Comparison of ENCODE assay signal across 11 cellular contexts in genomic region chr9:123109540-123110279, GRCh38.
"Had no signal": no experiment of that assay in that cellular context is flagged by ENCODE, and none has a peak within 500 bp of the region (broad histone marks: within the 10 kb centered on the region; RNA-seq: fewer than 3 reads in every experiment).

No MANE protein-coding gene starts in this region.

- H3K27me3 ChIP-seq: tibial nerve had no signal

- H3K4me3 ChIP-seq: skin epidermis, tibial nerve had no signal

- H3K27me3 Mint-ChIP-seq: effector memory CD8-positive, alpha-beta T cell had no signal

- H3K4me1 Mint-ChIP-seq: neural crest cell had no signal

- DNase-seq: activated CD4-positive, alpha-beta T cell treated with anti-CD3 and anti-CD28 coated beads, Interleukin-2, amount 50 U/mL, for 48 hours; activated CD4-positive, CD25-positive, alpha-beta regulatory T cell treated with anti-CD3 and anti-CD28 coated beads, Interleukin-2, amount 50 U/mL, for 72 hours; activated CD8-positive, alpha-beta memory T cell treated with anti-CD3 and anti-CD28 coated beads, Interleukin-2, amount 50 U/mL, for 4 hours; activated naive CD4-positive, alpha-beta T cell; effector memory CD8-positive, alpha-beta T cell; SHP77 had no signal

- ATAC-seq: effector memory CD8-positive, alpha-beta T cell had no signal

- H3K27ac Mint-ChIP-seq: T-helper 2 cell treated with Interferon-gamma antibody and Interleukin-4, amounts not matched to agents 5 μg/mL and 100 μg/mL, for 36 hours had no signal

- H3K9me3 ChIP-seq: tibial nerve had no signal

- H3K4me3 Mint-ChIP-seq: effector memory CD8-positive, alpha-beta T cell; neural crest cell; T-helper 2 cell treated with Interferon-gamma antibody and Interleukin-4, amounts not matched to agents 5 μg/mL and 100 μg/mL, for 36 hours had no signal

- H3K27ac ChIP-seq: epithelial cell of prostate, skin epidermis, tibial nerve had no signal

- H3K9me3 Mint-ChIP-seq: effector memory CD8-positive, alpha-beta T cell; neural crest cell; T-helper 2 cell treated with Interferon-gamma antibody and Interleukin-4, amounts not matched to agents 5 μg/mL and 100 μg/mL, for 36 hours had no signal
